9 cellular contexts compared by ENCODE assay signal in the genomic region with DNA sequence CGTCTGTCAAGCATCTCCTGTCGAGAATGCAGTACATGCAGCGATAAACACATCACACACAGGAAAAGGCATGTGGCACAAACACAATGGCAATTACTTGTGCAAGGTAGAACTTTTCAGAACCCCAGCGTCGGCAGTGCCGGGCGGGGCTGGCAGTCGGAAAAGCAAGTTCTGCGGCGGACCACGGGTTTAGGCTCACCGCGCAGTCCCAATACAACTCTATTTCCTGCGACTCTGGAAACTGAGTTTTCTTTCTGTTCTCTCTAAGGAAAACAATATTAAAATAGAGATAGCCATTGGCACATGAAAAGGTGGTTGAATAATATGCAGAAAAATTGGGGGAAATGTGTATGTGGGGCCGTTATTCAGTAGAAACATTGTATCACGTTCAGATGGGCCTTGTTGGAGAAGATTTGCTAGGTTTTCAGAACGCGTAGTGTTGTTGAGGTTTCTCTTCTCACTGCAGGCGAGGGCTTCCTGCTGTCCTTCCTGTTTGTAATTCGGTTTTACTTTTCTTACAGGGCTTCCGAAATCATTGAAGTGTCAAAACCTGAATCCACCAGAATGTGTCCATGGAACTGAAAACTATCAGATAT.
A peak's percentile ranks its signal among the peaks of the same experiment; 100 is the strongest.
DNase-seq lines count a peak whose midpoint lies in the region; ATAC-seq lines count a peak whose summit lies in the region.
"Had no signal": no experiment of that assay in that cellular context is flagged by ENCODE, and none has a peak within 500 bp of the region (broad histone marks: within the 10 kb centered on the region; RNA-seq: fewer than 3 reads in every experiment).

No MANE protein-coding gene starts in this region.

- no peaks in the 10 kb centered on the region for H3K9me3 ChIP-seq in muscle layer of duodenum (ENCODE audit: control insufficient read depth in 1 of 2, low read length in 2 of 2)

- H3K27ac Mint-ChIP-seq in activated naive CD8-positive, alpha-beta T cell = peak overlapping the region; percentile 64

- peaks cover 2% of the 10 kb centered on the region for H3K27me3 Mint-ChIP-seq in activated naive CD8-positive, alpha-beta T cell

- H3K27me3 ChIP-seq in muscle layer of duodenum (ENCODE audit: low read depth, low read length) = no peaks in the 10 kb centered on the region

- peaks cover 0 to 5% of the 10 kb centered on the region in 2 donors for H3K4me1 ChIP-seq in muscle layer of duodenum (ENCODE audit: control insufficient read depth in 1 of 2, insufficient read depth in 2 of 2, low read length in 2 of 2)

- no peaks in the 10 kb centered on the region for H3K36me3 ChIP-seq in muscle layer of duodenum (ENCODE audit: control insufficient read depth in 1 of 2, insufficient read depth in 2 of 2, low read length in 2 of 2)

- H3K4me1 Mint-ChIP-seq in activated naive CD8-positive, alpha-beta T cell (ENCODE audit: low read depth) = peaks cover 9% of the 10 kb centered on the region

- no peak overlapping the region for H3K27ac ChIP-seq in muscle layer of duodenum (ENCODE audit: low read length)

- DNase-seq in NCI-H774 (lab: John Stamatoyannopoulos, UW) (no peak), cortex of kidney (lab: John Stamatoyannopoulos, UW) (no peak), NCI-H510A (lab: John Stamatoyannopoulos, UW) (no peak)
- DNase-seq: NCI-H2081 treated with DMSO at 0.1 percent for 48 hours had no signal

- H3K4me3 Mint-ChIP-seq in activated naive CD8-positive, alpha-beta T cell = peak overlapping the region; percentile 82

- no peaks in the 10 kb centered on the region for H3K9me3 Mint-ChIP-seq in activated naive CD8-positive, alpha-beta T cell (ENCODE audit: low read depth)

- H3K4me3 ChIP-seq in muscle layer of duodenum (ENCODE audit: low read depth in 1 of 2, low read length in 2 of 2) = peak overlapping the region; percentile 54 to 58

- no peaks in the 10 kb centered on the region for H3K36me3 Mint-ChIP-seq in activated naive CD8-positive, alpha-beta T cell

- peak; percentile 39 for ATAC-seq in GM18502 (IDR thresholded peaks at IDR 0.05; ENCODE audit: poor library complexity, unreplicated experiment)
- ATAC-seq in HG02884 (IDR thresholded peaks at IDR 0.05; ENCODE audit: unreplicated experiment) = peak; percentile 40
- ATAC-seq in HG03565 (IDR thresholded peaks at IDR 0.05; ENCODE audit: unreplicated experiment) = no peak
